10 cellular contexts compared by ENCODE assay signal in genomic region chr1:90043573-90043972, GRCh38.
"Had no signal": no experiment of that assay in that cellular context is flagged by ENCODE, and none has a peak within 500 bp of the region (broad histone marks: within the 10 kb centered on the region; RNA-seq: fewer than 3 reads in every experiment).

No MANE protein-coding gene starts in this region.

- H3K4me3 ChIP-seq: GM23248, HAP-1, K562 had no signal

- H3K9me3 Mint-ChIP-seq: HFFc6 had no signal

- H3K27ac ChIP-seq: GM23248, HL-60 had no signal

- H3K4me3 Mint-ChIP-seq: HFFc6 had no signal

- ATAC-seq: HCT116, K562 had no signal

- H3K9ac ChIP-seq: GM23248 had no signal

- H3K36me3 ChIP-seq: HAP-1 had no signal

- H3K27ac Mint-ChIP-seq: HFFc6 had no signal

- FAIRE-seq: K562 had no signal

- H2AFZ ChIP-seq: GM23248 had no signal

- DNase-seq: GM23248, GOT3, H7, HFFc6, IMR-90, KG1 had no signal

- H3K9me3 ChIP-seq: HAP-1 had no signal
